Comparison of ENCODE assay signal across 23 cellular contexts in the genomic region with DNA sequence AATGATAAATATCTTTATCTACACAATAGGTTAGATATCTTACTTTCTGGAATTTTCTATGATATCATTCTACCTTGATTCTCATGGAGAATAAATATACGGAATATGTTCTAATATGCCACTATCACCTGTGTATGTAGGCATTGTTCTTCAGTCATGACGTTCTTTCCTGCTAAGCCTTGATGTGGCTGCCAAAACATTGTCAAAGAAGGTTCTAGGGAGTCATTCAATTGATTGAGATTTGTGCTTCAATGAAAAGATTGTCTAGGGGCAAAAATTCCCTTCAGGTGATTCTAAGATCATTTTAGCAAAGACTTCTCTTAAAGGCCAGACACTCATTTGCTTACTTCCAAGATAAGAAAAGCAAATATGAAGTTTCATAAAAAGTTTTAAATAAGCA.
"Had no signal": no experiment of that assay in that cellular context is flagged by ENCODE, and none has a peak within 500 bp of the region (broad histone marks: within the 10 kb centered on the region; RNA-seq: fewer than 3 reads in every experiment).

No MANE protein-coding gene starts in this region.

- ATAC-seq: effector memory CD8-positive, alpha-beta T cell; esophagus mucosa; foreskin keratinocyte; gastrocnemius medialis; gastroesophageal sphincter; heart left ventricle; heart right ventricle had no signal

- H3K27ac ChIP-seq: colonic mucosa, coronary artery, dorsolateral prefrontal cortex, epithelial cell of prostate, esophagus muscularis mucosa, esophagus squamous epithelium, foreskin keratinocyte, gastrocnemius medialis, gastroesophageal sphincter, heart left ventricle, heart right ventricle had no signal

- DNase-seq: colonic mucosa; cortex of kidney; dermis blood vessel endothelial cell; dorsolateral prefrontal cortex; effector CD4-positive, alpha-beta T cell; effector CD8-positive, alpha-beta T cell; effector memory CD4-positive, alpha-beta T cell; effector memory CD8-positive, alpha-beta T cell; endodermal cell; erythroblast; esophagus squamous epithelium; foreskin fibroblast; foreskin keratinocyte; gastrocnemius medialis; glutamatergic neuron; head of caudate nucleus; heart left ventricle; heart right ventricle had no signal

- H3K27me3 ChIP-seq: colonic mucosa, dorsolateral prefrontal cortex, esophagus muscularis mucosa, esophagus squamous epithelium, foreskin keratinocyte, gastrocnemius medialis, gastroesophageal sphincter, heart left ventricle, heart right ventricle had no signal

- H3K36me3 ChIP-seq: colonic mucosa, esophagus muscularis mucosa, esophagus squamous epithelium, gastrocnemius medialis, gastroesophageal sphincter, heart left ventricle, heart right ventricle had no signal

- H3K9me3 ChIP-seq: colonic mucosa, esophagus muscularis mucosa, esophagus squamous epithelium, gastrocnemius medialis, gastroesophageal sphincter, heart left ventricle had no signal

- H3K4me3 ChIP-seq: colonic mucosa, coronary artery, dorsolateral prefrontal cortex, esophagus muscularis mucosa, esophagus squamous epithelium, gastrocnemius medialis, gastroesophageal sphincter, heart left ventricle, heart right ventricle had no signal
